1 cellular context compared by ENCODE assay signal in genomic region chr2:144331652-144332355, GRCh38.
A peak's percentile ranks its signal among the peaks of the same experiment; 100 is the strongest.
TF ChIP-seq lines count a peak whose summit lies in the region.

No MANE protein-coding gene starts in this region.

TF ChIP-seq in K562, 482 proteins besides CTCF, POLR2A, EP300 and RAD21 (continued from another document and continues in another):
- TF ChIP-seq, protein P1, sequence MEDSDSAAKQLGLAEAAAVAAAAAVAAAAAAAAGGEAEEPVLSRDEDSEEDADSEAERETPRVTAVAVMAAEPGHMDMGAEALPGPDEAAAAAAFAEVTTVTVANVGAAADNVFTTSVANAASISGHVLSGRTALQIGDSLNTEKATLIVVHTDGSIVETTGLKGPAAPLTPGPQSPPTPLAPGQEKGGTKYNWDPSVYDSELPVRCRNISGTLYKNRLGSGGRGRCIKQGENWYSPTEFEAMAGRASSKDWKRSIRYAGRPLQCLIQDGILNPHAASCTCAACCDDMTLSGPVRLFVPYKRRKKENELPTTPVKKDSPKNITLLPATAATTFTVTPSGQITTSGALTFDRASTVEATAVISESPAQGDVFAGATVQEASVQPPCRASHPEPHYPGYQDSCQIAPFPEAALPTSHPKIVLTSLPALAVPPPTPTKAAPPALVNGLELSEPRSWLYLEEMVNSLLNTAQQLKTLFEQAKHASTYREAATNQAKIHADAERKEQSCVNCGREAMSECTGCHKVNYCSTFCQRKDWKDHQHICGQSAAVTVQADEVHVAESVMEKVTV (CRISPR knock-in tag; IDR thresholded peaks at IDR 0.05), result peak; percentile 39
- TF ChIP-seq E2F8 (IDR thresholded peaks at IDR 0.05; ENCODE audit: low read depth, partially characterized antibody) (no peak), TCFL5 (CRISPR knock-in tag; conservative IDR thresholded peaks at IDR 0.05) (no peak), SNAPC5 (CRISPR knock-in tag; IDR thresholded peaks at IDR 0.05) (no peak), ZKSCAN1 (IDR thresholded peaks at IDR 0.05; ENCODE audit: low read depth, low read length) (no peak), MAFK (IDR thresholded peaks at IDR 0.05; ENCODE audit: low read length) (no peak), L3MBTL2 (IDR thresholded peaks at IDR 0.05) (peak; percentile 72), YBX1 (IDR thresholded peaks at IDR 0.05) (no peak), ATF1 (CRISPR knock-in tag; IDR thresholded peaks at IDR 0.05) (no peak), ATF1 (tag; IDR thresholded peaks at IDR 0.05) (peak; percentile 54), ARID2 (IDR thresholded peaks at IDR 0.05) (no peak), NCOA6 (IDR thresholded peaks at IDR 0.05) (no peak; the same call in 1 of the 2 replicates), MYBL2 (IDR thresholded peaks at IDR 0.05; ENCODE audit: low read depth) (no peak), MYBL2 (CRISPR knock-in tag; IDR thresholded peaks at IDR 0.05; ENCODE audit: borderline replicate concordance) (no peak), RB1 (IDR thresholded peaks at IDR 0.05; ENCODE audit: low read depth) (peak; percentile 66), SPI1 (IDR thresholded peaks at IDR 0.05; ENCODE audit: borderline replicate concordance, low read depth, low read length) (no peak), CHCHD3 (CRISPR knock-in tag; IDR thresholded peaks at IDR 0.05) (no peak), ZNF24 (IDR thresholded peaks at IDR 0.05) (peak; percentile 27; the same call in 1 of the 2 replicates), NONO (IDR thresholded peaks at IDR 0.05; ENCODE audit: low read depth in 2 of 2, low read length in 1 of 2) (no peak), ZNF785 (CRISPR knock-in tag; IDR thresholded peaks at IDR 0.05) (no peak), ZBTB12 (CRISPR knock-in tag; IDR thresholded peaks at IDR 0.05) (no peak), AFF1 (IDR thresholded peaks at IDR 0.05; ENCODE audit: low read depth in 1 of 2, partially characterized antibody in 2 of 2) (no peak), NFIC (IDR thresholded peaks at IDR 0.05) (no peak), ID3 (CRISPR knock-in tag; IDR thresholded peaks at IDR 0.05) (no peak), ID3 (tag; IDR thresholded peaks at IDR 0.05) (peak; percentile 66), STAT5B (CRISPR knock-in tag; IDR thresholded peaks at IDR 0.05) (no peak), ETV5 (CRISPR knock-in tag; IDR thresholded peaks at IDR 0.05; ENCODE audit: low read depth) (no peak), NCOA4 (IDR thresholded peaks at IDR 0.05; ENCODE audit: partially characterized antibody) (no peak), FOXJ2 (tag; IDR thresholded peaks at IDR 0.05) (no peak), ETS1 (conservative IDR thresholded peaks at IDR 0.05; ENCODE audit: control insufficient read depth, low read depth, low read length) (no peak; the same call in 1 of the 2 replicates), PATZ1 (CRISPR knock-in tag; IDR thresholded peaks at IDR 0.05; ENCODE audit: borderline replicate concordance) (no peak), PCBP2 (IDR thresholded peaks at IDR 0.05; ENCODE audit: low read depth, low read length, poor library complexity, severe bottlenecking) (no peak), ZNF124 (CRISPR knock-in tag; IDR thresholded peaks at IDR 0.05) (no peak), ZNF12 (CRISPR knock-in tag; IDR thresholded peaks at IDR 0.05) (no peak), EGR1 (conservative IDR thresholded peaks at IDR 0.05) (peak; percentile 40; the same call in 1 of the 2 replicates), RAD51 (IDR thresholded peaks at IDR 0.05; ENCODE audit: borderline replicate concordance, low read depth) (no peak), KAT7 (CRISPR knock-in tag; IDR thresholded peaks at IDR 0.05; ENCODE audit: borderline replicate concordance) (peak; percentile 84; the same call in 1 of the 2 replicates), GATAD2A (IDR thresholded peaks at IDR 0.05) (peak; percentile 36; the same call in 1 of the 2 replicates), CBFB (CRISPR knock-in tag; IDR thresholded peaks at IDR 0.05) (no peak), TRIM28 (IDR thresholded peaks at IDR 0.05) (0 out of 2 replicates have a peak, but pooled peaks have one; percentile 19)
- TF ChIP-seq, protein P2, sequence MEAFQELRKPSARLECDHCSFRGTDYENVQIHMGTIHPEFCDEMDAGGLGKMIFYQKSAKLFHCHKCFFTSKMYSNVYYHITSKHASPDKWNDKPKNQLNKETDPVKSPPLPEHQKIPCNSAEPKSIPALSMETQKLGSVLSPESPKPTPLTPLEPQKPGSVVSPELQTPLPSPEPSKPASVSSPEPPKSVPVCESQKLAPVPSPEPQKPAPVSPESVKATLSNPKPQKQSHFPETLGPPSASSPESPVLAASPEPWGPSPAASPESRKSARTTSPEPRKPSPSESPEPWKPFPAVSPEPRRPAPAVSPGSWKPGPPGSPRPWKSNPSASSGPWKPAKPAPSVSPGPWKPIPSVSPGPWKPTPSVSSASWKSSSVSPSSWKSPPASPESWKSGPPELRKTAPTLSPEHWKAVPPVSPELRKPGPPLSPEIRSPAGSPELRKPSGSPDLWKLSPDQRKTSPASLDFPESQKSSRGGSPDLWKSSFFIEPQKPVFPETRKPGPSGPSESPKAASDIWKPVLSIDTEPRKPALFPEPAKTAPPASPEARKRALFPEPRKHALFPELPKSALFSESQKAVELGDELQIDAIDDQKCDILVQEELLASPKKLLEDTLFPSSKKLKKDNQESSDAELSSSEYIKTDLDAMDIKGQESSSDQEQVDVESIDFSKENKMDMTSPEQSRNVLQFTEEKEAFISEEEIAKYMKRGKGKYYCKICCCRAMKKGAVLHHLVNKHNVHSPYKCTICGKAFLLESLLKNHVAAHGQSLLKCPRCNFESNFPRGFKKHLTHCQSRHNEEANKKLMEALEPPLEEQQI (IDR thresholded peaks at IDR 0.05), result peak; percentile 58; the same call in 1 of the 2 replicates
- TF ChIP-seq, protein P3, sequence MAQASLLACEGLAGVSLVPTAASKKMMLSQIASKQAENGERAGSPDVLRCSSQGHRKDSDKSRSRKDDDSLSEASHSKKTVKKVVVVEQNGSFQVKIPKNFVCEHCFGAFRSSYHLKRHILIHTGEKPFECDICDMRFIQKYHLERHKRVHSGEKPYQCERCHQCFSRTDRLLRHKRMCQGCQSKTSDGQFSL (CRISPR knock-in tag; IDR thresholded peaks at IDR 0.05), result no peak; the same call in none of the 2 replicates
- TF ChIP-seq, protein P3 (tag; IDR thresholded peaks at IDR 0.05), result peak in 1 of 2 experiments; percentile 60; a peak in 1 of 4 replicates
- TF ChIP-seq, protein P4, sequence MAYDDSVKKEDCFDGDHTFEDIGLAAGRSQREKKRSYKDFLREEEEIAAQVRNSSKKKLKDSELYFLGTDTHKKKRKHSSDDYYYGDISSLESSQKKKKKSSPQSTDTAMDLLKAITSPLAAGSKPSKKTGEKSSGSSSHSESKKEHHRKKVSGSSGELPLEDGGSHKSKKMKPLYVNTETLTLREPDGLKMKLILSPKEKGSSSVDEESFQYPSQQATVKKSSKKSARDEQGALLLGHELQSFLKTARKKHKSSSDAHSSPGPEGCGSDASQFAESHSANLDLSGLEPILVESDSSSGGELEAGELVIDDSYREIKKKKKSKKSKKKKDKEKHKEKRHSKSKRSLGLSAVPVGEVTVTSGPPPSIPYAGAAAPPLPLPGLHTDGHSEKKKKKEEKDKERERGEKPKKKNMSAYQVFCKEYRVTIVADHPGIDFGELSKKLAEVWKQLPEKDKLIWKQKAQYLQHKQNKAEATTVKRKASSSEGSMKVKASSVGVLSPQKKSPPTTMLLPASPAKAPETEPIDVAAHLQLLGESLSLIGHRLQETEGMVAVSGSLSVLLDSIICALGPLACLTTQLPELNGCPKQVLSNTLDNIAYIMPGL (CRISPR knock-in tag; IDR thresholded peaks at IDR 0.05), result 0 out of 2 replicates have a peak, but pooled peaks have one; percentile 22
